25 cellular contexts compared by ENCODE assay signal in genomic region chr2:146964494-146964893, GRCh38.
"Had no signal": no experiment of that assay in that cellular context is flagged by ENCODE, and none has a peak within 500 bp of the region (broad histone marks: within the 10 kb centered on the region; RNA-seq: fewer than 3 reads in every experiment).

No MANE protein-coding gene starts in this region.

- H3K4me3 ChIP-seq: SJSA1 had no signal

- DNase-seq: activated CD4-positive, alpha-beta T cell treated with anti-CD3 and anti-CD28 coated beads for 4 hours; activated CD8-positive, alpha-beta memory T cell treated with anti-CD3 and anti-CD28 coated beads, Interleukin-2, amount 50 U/mL, for 4 hours; activated CD8-positive, alpha-beta T cell treated with anti-CD3 and anti-CD28 coated beads for 36 hours; activated gamma-delta T cell treated with Interleukin-2 at 50 U/mL for 16 hours; activated naive CD4-positive, alpha-beta T cell treated with anti-CD3 and anti-CD28 coated beads, Interleukin-2, amount 10 ng/mL, durations not matched to agents 7 days and 5 days; activated naive CD8-positive, alpha-beta T cell treated with anti-CD3 and anti-CD28 coated beads for 36 hours; activated T-cell treated with anti-CD3 and anti-CD28 coated beads, Interleukin-2, amount 50 U/mL, for 72 hours; central memory CD4-positive, alpha-beta T cell; KG1; NCI-H1092; NCI-H1417; NCI-H1930; NCI-H2171 treated with DMSO at 0.1 percent for 48 hours; NCI-H226; NCI-H510A; NCI-H526 treated with DMSO at 0.1 percent for 48 hours; NCI-H82; NK-92 treated with Interleukin-12 subunit alpha and Interleukin-12 subunit beta, amount 100 ng/mL, for 24 hours; OCI-M1; Right ventricle myocardium superior had no signal

- H3K27ac ChIP-seq: RWPE1, SJSA1 had no signal

- H3K27me3 ChIP-seq: SJSA1 had no signal

- H3K4me1 ChIP-seq: SJSA1 had no signal

- ATAC-seq: activated CD4-positive, CD25-positive, alpha-beta regulatory T cell treated with anti-CD3 and anti-CD28 coated beads, Interleukin-2, amount 50 U/mL, for 24 hours; activated CD8-positive, alpha-beta T cell treated with anti-CD3 and anti-CD28 coated beads for 36 hours; activated T-cell treated with anti-CD3 and anti-CD28 coated beads, Interleukin-2, amount 50 U/mL, for 72 hours; Panc1; SK-N-SH treated with all-trans-retinoic acid at 6 μM for 48 hours had no signal

- H3K36me3 ChIP-seq: SJSA1 had no signal
